16 cellular contexts compared by ENCODE assay signal in genomic region chr16:72988568-72988967, GRCh38. TPM values are rescaled to one million over a fixed set of nuclear protein-coding genes. Genes with fewer than 3 reads are reported as not detected.
DNase-seq lines count a peak whose midpoint lies in the region; ATAC-seq and TF ChIP-seq lines count a peak whose summit lies in the region.
"Had no signal": no experiment of that assay in that cellular context is flagged by ENCODE, and none has a peak within 500 bp of the region (broad histone marks: within the 10 kb centered on the region; RNA-seq: fewer than 3 reads in every experiment).

No MANE protein-coding gene starts in this region.

- H3K27ac Mint-ChIP-seq in Caco-2 (ENCODE audit: unreplicated experiment) (peak overlapping the region; percentile 31), T-cell (no peak overlapping the region)
- H3K27ac Mint-ChIP-seq in activated CD4-positive, alpha-beta T cell treated with anti-CD3 and anti-CD28 coated beads for 36 hours: no peak overlapping the region
- H3K27ac Mint-ChIP-seq: activated CD4-positive, alpha-beta T cell treated with anti-CD3 and anti-CD28 coated beads, Interleukin-2, amount 10 ng/mL, durations not matched to agents 7 days and 5 days had no signal

- BruUV-seq in Caco-2 (replicated peaks; lab: Mats Ljungman, UMichigan): no TSS peak

- intact Hi-C loops in Caco-2 (cut with micrococcal nuclease; ENCODE audit: unreplicated experiment): no loop called here
- intact Hi-C loops in activated CD4-positive, alpha-beta T cell treated with anti-CD3 and anti-CD28 coated beads for 36 hours (cut with DNase I, micrococcal nuclease): no loop called here

- peaks cover 57% of the 10 kb centered on the region for H3K4me1 Mint-ChIP-seq in Caco-2 (ENCODE audit: low read depth, unreplicated experiment)
- H3K4me1 Mint-ChIP-seq in activated CD4-positive, alpha-beta T cell treated with anti-CD3 and anti-CD28 coated beads for 36 hours: no peaks in the 10 kb centered on the region
- peaks cover 0 to 2% (median 0%) of the 10 kb centered on the region in 3 donors for H3K4me1 Mint-ChIP-seq in T-cell
- H3K4me1 Mint-ChIP-seq: activated CD4-positive, alpha-beta T cell treated with anti-CD3 and anti-CD28 coated beads, Interleukin-2, amount 10 ng/mL, durations not matched to agents 7 days and 5 days had no signal

- H3K4me3 ChIP-seq in Caco-2 (ENCODE audit: low read depth, low read length) (no peak overlapping the region), adipocyte (ENCODE audit: low read length) (no peak overlapping the region), osteoblast (ENCODE audit: insufficient read depth, low read length) (no peak overlapping the region), thoracic aorta (no peak overlapping the region)
- H3K4me3 ChIP-seq: colonic mucosa, left lung, spleen, testis had no signal

- H3K27me3 ChIP-seq in Caco-2 (replicated peaks; ENCODE audit: control insufficient read depth, insufficient read depth, low read length) (no peaks in the 10 kb centered on the region), adipocyte (replicated peaks; ENCODE audit: control insufficient read depth, insufficient read depth, low read length) (no peaks in the 10 kb centered on the region), osteoblast (ENCODE audit: insufficient read depth, low read length) (no peaks in the 10 kb centered on the region), thoracic aorta (replicated peaks; ENCODE audit: insufficient read depth) (no peaks in the 10 kb centered on the region)
- H3K27me3 ChIP-seq: colonic mucosa, left lung, spleen, testis had no signal

- H4K20me1 ChIP-seq in osteoblast (ENCODE audit: insufficient read depth, low read length): peaks cover 15% of the 10 kb centered on the region

- TF ChIP-seq CTCF in Caco-2 (IDR thresholded peaks at IDR 0.05; ENCODE audit: insufficient read depth in 1 of 2, low read depth in 1 of 2, low read length in 1 of 2, severe bottlenecking in 1 of 2, unreplicated experiment in 1 of 2) (no peak), osteoblast (IDR thresholded peaks at IDR 0.05; ENCODE audit: extremely low read depth, low read depth, low read length) (no peak), thoracic aorta (IDR thresholded peaks at IDR 0.05) (no peak)

- no peak overlapping the region for H3K4me3 Mint-ChIP-seq in Caco-2 (ENCODE audit: unreplicated experiment)
- H3K4me3 Mint-ChIP-seq in activated CD4-positive, alpha-beta T cell treated with anti-CD3 and anti-CD28 coated beads for 36 hours: no peak overlapping the region
- H3K4me3 Mint-ChIP-seq in T-cell: no peak overlapping the region
- H3K4me3 Mint-ChIP-seq: activated CD4-positive, alpha-beta T cell treated with anti-CD3 and anti-CD28 coated beads, Interleukin-2, amount 10 ng/mL, durations not matched to agents 7 days and 5 days had no signal

- H3K36me3 Mint-ChIP-seq in Caco-2 (ENCODE audit: insufficient read depth, unreplicated experiment) (peaks cover 10% of the 10 kb centered on the region), T-cell (no peaks in the 10 kb centered on the region)
- H3K36me3 Mint-ChIP-seq in activated CD4-positive, alpha-beta T cell treated with anti-CD3 and anti-CD28 coated beads for 36 hours (ENCODE audit: low read depth): no peaks in the 10 kb centered on the region

- H3K79me2 ChIP-seq in osteoblast (ENCODE audit: insufficient read depth, low read length): peaks cover 84% of the 10 kb centered on the region

- H3K9me3 ChIP-seq in Caco-2: no peaks in the 10 kb centered on the region
- H3K9me3 ChIP-seq in adipocyte (ENCODE audit: control insufficient read depth, low read length): no peaks in the 10 kb centered on the region
- no peaks in the 10 kb centered on the region for H3K9me3 ChIP-seq in osteoblast (ENCODE audit: low read depth, low read length)
- H3K9me3 ChIP-seq in thoracic aorta: no peaks in the 10 kb centered on the region
- H3K9me3 ChIP-seq: colonic mucosa, left lung, spleen, testis had no signal

- H3K4me2 ChIP-seq in osteoblast (ENCODE audit: insufficient read depth, low read length): no peak overlapping the region

- DNase-seq in Caco-2 (no peak), adipocyte (ENCODE audit: low read depth) (no peak), osteoblast (ENCODE audit: insufficient read length, low spot score, missing footprints) (no peak), thoracic aorta (ENCODE audit: low spot score) (no peak), T-cell (no peak)
- DNase-seq in activated CD4-positive, alpha-beta T cell treated with anti-CD3 and anti-CD28 coated beads for 36 hours: no peak
- DNase-seq: activated CD4-positive, alpha-beta T cell treated with anti-CD3 and anti-CD28 coated beads, Interleukin-2, amount 10 ng/mL, durations not matched to agents 7 days and 5 days; activated naive CD4-positive, alpha-beta T cell; colonic mucosa; foreskin melanocyte; left lung; NCI-H1436; NCI-H774; spleen; testis had no signal

- CTCF ChIA-PET in Caco-2 (lab: Charles Lee): no interaction called here
- CTCF ChIA-PET in activated CD4-positive, alpha-beta T cell treated with anti-CD3 and anti-CD28 coated beads for 36 hours (lab: Charles Lee): no interaction called here
- CTCF ChIA-PET in T-cell (lab: Charles Lee): no interaction called here

- H3K9me3 Mint-ChIP-seq in Caco-2 (ENCODE audit: unreplicated experiment) (no peaks in the 10 kb centered on the region), T-cell (no peaks in the 10 kb centered on the region)
- no peaks in the 10 kb centered on the region for H3K9me3 Mint-ChIP-seq in activated CD4-positive, alpha-beta T cell treated with anti-CD3 and anti-CD28 coated beads for 36 hours (ENCODE audit: low read depth)
- H3K9me3 Mint-ChIP-seq: activated CD4-positive, alpha-beta T cell treated with anti-CD3 and anti-CD28 coated beads, Interleukin-2, amount 10 ng/mL, durations not matched to agents 7 days and 5 days had no signal

- H3K27me3 Mint-ChIP-seq in Caco-2 (ENCODE audit: insufficient read depth, unreplicated experiment) (no peaks in the 10 kb centered on the region), T-cell (no peaks in the 10 kb centered on the region)
- no peaks in the 10 kb centered on the region for H3K27me3 Mint-ChIP-seq in activated CD4-positive, alpha-beta T cell treated with anti-CD3 and anti-CD28 coated beads for 36 hours

- POLR2A ChIA-PET in Caco-2 (lab: Charles Lee): no interaction called here
- POLR2A ChIA-PET in activated CD4-positive, alpha-beta T cell treated with anti-CD3 and anti-CD28 coated beads for 36 hours (lab: Charles Lee): no interaction called here
- POLR2A ChIA-PET in T-cell (lab: Charles Lee): no interaction called here

- H3K4me1 ChIP-seq in Caco-2: peaks cover 55% of the 10 kb centered on the region
- H3K4me1 ChIP-seq in adipocyte (ENCODE audit: control insufficient read depth, insufficient read depth, low read length): peaks cover 73% of the 10 kb centered on the region
- H3K4me1 ChIP-seq in osteoblast (ENCODE audit: insufficient read depth, low read length): peaks cover 54% of the 10 kb centered on the region
- H3K4me1 ChIP-seq in thoracic aorta (ENCODE audit: control insufficient read depth in 1 of 2, low read depth in 2 of 2): peaks cover 57 to 96% of the 10 kb centered on the region in 2 donors

- no peak overlapping the region for H2AFZ ChIP-seq in osteoblast (ENCODE audit: low read length)

- H3K36me3 ChIP-seq in Caco-2 (ENCODE audit: control insufficient read depth, insufficient read depth, low read length): no peaks in the 10 kb centered on the region
- H3K36me3 ChIP-seq in adipocyte (ENCODE audit: control insufficient read depth, insufficient read depth, low read length, severe bottlenecking): no peaks in the 10 kb centered on the region
- H3K36me3 ChIP-seq in osteoblast (ENCODE audit: insufficient read depth, low read length): no peaks in the 10 kb centered on the region
- no peaks in the 10 kb centered on the region for H3K36me3 ChIP-seq in thoracic aorta
- H3K36me3 ChIP-seq: colonic mucosa, left lung, spleen had no signal

- peak overlapping the region; percentile 85 for H3K9ac ChIP-seq in adipocyte (ENCODE audit: low read length)

- no peak for ATAC-seq in thoracic aorta (ENCODE audit: insufficient number of reproducible peaks, low FRiP score, low read depth)
- ATAC-seq in activated CD4-positive, alpha-beta T cell treated with anti-CD3 and anti-CD28 coated beads for 36 hours: no peak
- no peak for ATAC-seq in T-cell (replicated peaks in 1 of 4)
- no peak for ATAC-seq in GM18873 (IDR thresholded peaks at IDR 0.05; ENCODE audit: low FRiP score, unreplicated experiment)
- ATAC-seq: left lung had no signal

- H3K27ac ChIP-seq in osteoblast (ENCODE audit: low read depth, low read length): peak overlapping the region; percentile 92
- H3K27ac ChIP-seq in thoracic aorta: peak overlapping the region; percentile 83 to 91
- H3K27ac ChIP-seq: colonic mucosa had no signal

RNA-seq across cellular contexts. Expression of gene ZFHX3, which starts 59.4 kb away (rescaled TPM):
- 39.9 TPM in 2 replicates for total RNA-seq in Caco-2 (2022)
- total RNA-seq in osteoblast: 14.1 and 14.5 TPM in 2 replicates
- 10 to 100 TPM; 57.7 to 70.1 TPM for total RNA-seq in thoracic aorta
- under 1 TPM; 0.27 to 0.37 TPM for total RNA-seq in activated CD4-positive, alpha-beta T cell treated with anti-CD3 and anti-CD28 coated beads for 36 hours
- 1 to 10 TPM in 3 of 5 donors, under 1 TPM in 2; 0.35 to 2.1 (median 1.0) TPM for total RNA-seq in T-cell
